20 cellular contexts compared by ENCODE assay signal in genomic region chr1:10690484-10690883, GRCh38.
DNase-seq lines count a peak whose midpoint lies in the region; ATAC-seq, FAIRE-seq and TF ChIP-seq lines count a peak whose summit lies in the region.
"Had no signal": no experiment of that assay in that cellular context is flagged by ENCODE, and none has a peak within 500 bp of the region (broad histone marks: within the 10 kb centered on the region; RNA-seq: fewer than 3 reads in every experiment).

No MANE protein-coding gene starts in this region.

- no peak for TF ChIP-seq CTCF in left ventricle myocardium inferior (IDR thresholded peaks at IDR 0.05; ENCODE audit: borderline replicate concordance)
- no peak for TF ChIP-seq CTCF in heart left ventricle (IDR thresholded peaks at IDR 0.05)
- TF ChIP-seq CTCF in K562 (IDR thresholded peaks at IDR 0.05 in 2 of 3, conservative IDR thresholded peaks at IDR 0.05 in 1 of 3; ENCODE audit: insufficient read depth in 2 of 3, low read depth in 1 of 3, low read length in 3 of 3), result peak; percentile 54 to 66 (median 59)
- peak in 1 of 6 experiments; percentile 11 for TF ChIP-seq CTCF in upper lobe of left lung (IDR thresholded peaks at IDR 0.05)

- POLR2A ChIA-PET in K562 (lab: Yijun Ruan, JAX), result no interaction called here

- H3K4me2 ChIP-seq in K562 (ENCODE audit: insufficient read depth, low read length), result no peak overlapping the region
- no peak overlapping the region for H3K4me2 ChIP-seq in mesenchymal stem cell (ENCODE audit: low read length, poor library complexity, severe bottlenecking)

- no peak for TF ChIP-seq EP300 in K562 (IDR thresholded peaks at IDR 0.05; ENCODE audit: low read length)
- TF ChIP-seq EP300 in upper lobe of left lung (IDR thresholded peaks at IDR 0.05), result no peak

- H3K9ac ChIP-seq in K562 (ENCODE audit: insufficient read depth in 1 of 2, low read depth in 2 of 2, low read length in 2 of 2) (no peak overlapping the region; a peak in 1 of 4 replicates), mesenchymal stem cell (ENCODE audit: low read length) (no peak overlapping the region)

- H3K36me3 ChIP-seq in left ventricle myocardium inferior (no peaks in the 10 kb centered on the region), heart left ventricle (peaks cover 0 to 3% (median 0%) of the 10 kb centered on the region in 9 donors), K562 (ENCODE audit: control insufficient read depth, insufficient read depth, low read length) (no peaks in the 10 kb centered on the region), mesenchymal stem cell (ENCODE audit: control insufficient read depth in 1 of 2, insufficient read depth in 2 of 2, low read depth in 1 of 2, low read length in 2 of 2) (no peaks in the 10 kb centered on the region), upper lobe of left lung (peaks cover 0 to 5% (median 1%) of the 10 kb centered on the region in 4 donors)

- H3K4ac ChIP-seq in mesenchymal stem cell (ENCODE audit: low read depth in 1 of 2, low read length in 2 of 2), result no peak overlapping the region

- in situ Hi-C loops in K562 (cut with MboI), result no loop called here

- no peaks in the 10 kb centered on the region; the same call in 1 of the 2 replicates for H4K20me1 ChIP-seq in K562 (replicated peaks; ENCODE audit: control insufficient read depth, insufficient read depth, low read length)

- H3K18ac ChIP-seq in mesenchymal stem cell (ENCODE audit: low read depth in 1 of 2, low read length in 2 of 2), result no peak overlapping the region

- H2BK15ac ChIP-seq in mesenchymal stem cell (ENCODE audit: low read depth, poor library complexity, severe bottlenecking), result no peak overlapping the region

- TF ChIP-seq RAD21 in K562 (CRISPR knock-in tag; conservative IDR thresholded peaks at IDR 0.05 in 1 of 2, IDR thresholded peaks at IDR 0.05 in 1 of 2), result peak in 1 of 2 experiments; percentile 53; a peak in 2 of 4 replicates

- H2BK120ac ChIP-seq in mesenchymal stem cell (ENCODE audit: low read depth, low read length), result no peak overlapping the region

- ATAC-seq in heart left ventricle, result no peak
- ATAC-seq in K562, result peak; percentile 74
- no peak for ATAC-seq in upper lobe of left lung (ENCODE audit: low FRiP score in 2 of 2)
- no peak for ATAC-seq in HG03520 (IDR thresholded peaks at IDR 0.05; ENCODE audit: unreplicated experiment)
- ATAC-seq: esophagus mucosa, left ventricle myocardium superior had no signal

- H4K8ac ChIP-seq in mesenchymal stem cell (ENCODE audit: low read length), result peak overlapping the region; percentile 33

- no peak overlapping the region for H4K91ac ChIP-seq in mesenchymal stem cell (ENCODE audit: low read length)

- no peak overlapping the region for H2BK12ac ChIP-seq in mesenchymal stem cell (ENCODE audit: low read length in 2 of 2)

- intact Hi-C loops in left ventricle myocardium inferior (cut with micrococcal nuclease) (no loop called here), heart left ventricle (cut with DNase I) (loop anchor here in 7 of 10 donors (5.0 to 10.0 kb wide), 4 partner anchors 97 to 177 kb away; no protein-coding TSS in a partner anchor), K562 (cut with micrococcal nuclease) (loop anchor here (10.0 kb wide), 1 partner anchor 174 kb away; no protein-coding TSS in a partner anchor)

- no peaks in the 10 kb centered on the region for H3K79me2 ChIP-seq in K562 (ENCODE audit: control insufficient read depth, insufficient read depth, low read length)

- WGBS in heart left ventricle, 4 donors, result 85 to 89% (median 88%) methylated on average over 14 to 17 of the region's 17 CpGs
- 30% methylated on average over 12 of the region's 17 CpGs for WGBS in K562 (ENCODE audit: insufficient coverage, low coverage, missing lambda C conversion rate)
- 90% methylated on average over 17 of the region's 17 CpGs for WGBS in mesenchymal stem cell
- 69 to 80% methylated on average over 9 to 17 of the region's 17 CpGs for WGBS in upper lobe of left lung, 2 donors

- no peak overlapping the region for H3K23ac ChIP-seq in mesenchymal stem cell (ENCODE audit: low read length in 2 of 2)

- CTCF ChIA-PET in K562 (lab: Yijun Ruan, JAX; ENCODE audit: low intra/inter-chr PET ratio), result no interaction called here

- peak overlapping the region; percentile 40; the same call in 1 of the 2 replicates for H2AFZ ChIP-seq in K562 (ENCODE audit: low read depth, low read length)
- no peak overlapping the region for H2AFZ ChIP-seq in mesenchymal stem cell (ENCODE audit: low read depth, low read length)

- H2AK5ac ChIP-seq in mesenchymal stem cell (ENCODE audit: low read length, severe bottlenecking), result no peak overlapping the region

- H3K4me1 ChIP-seq in left ventricle myocardium inferior (peaks cover 90% of the 10 kb centered on the region), heart left ventricle (peaks cover 26 to 91% (median 71%) of the 10 kb centered on the region in 12 donors), K562 (replicated peaks in 1 of 2; ENCODE audit: control insufficient read depth in 2 of 2, insufficient read depth in 2 of 2, low read length in 2 of 2) (peaks cover 3 to 63% of the 10 kb centered on the region in 2 experiments; a peak in 3 of 5 replicates), mesenchymal stem cell (ENCODE audit: control insufficient read depth, insufficient read depth, low read depth, low read length) (peaks cover 22% of the 10 kb centered on the region), upper lobe of left lung (peaks cover 73 to 82% (median 77%) of the 10 kb centered on the region in 4 donors)

- no peaks in the 10 kb centered on the region for H3K9me1 ChIP-seq in K562 (ENCODE audit: control insufficient read depth, insufficient read depth, low read length)

- H3K79me1 ChIP-seq in mesenchymal stem cell (replicated peaks; ENCODE audit: low read length, poor library complexity, severe bottlenecking), result no peaks in the 10 kb centered on the region

- no peak overlapping the region for H3K14ac ChIP-seq in mesenchymal stem cell (ENCODE audit: low read length in 2 of 2)

- H3K9me3 ChIP-seq in left ventricle myocardium inferior (replicated peaks) (no peaks in the 10 kb centered on the region), heart left ventricle (no peaks in the 10 kb centered on the region), K562 (replicated peaks; ENCODE audit: control insufficient read depth, insufficient read depth, low read depth, low read length) (no peaks in the 10 kb centered on the region), mesenchymal stem cell (ENCODE audit: control insufficient read depth, low read length) (no peaks in the 10 kb centered on the region), upper lobe of left lung (no peaks in the 10 kb centered on the region)

- no peak overlapping the region for H2BK5ac ChIP-seq in mesenchymal stem cell (ENCODE audit: low read depth, low read length, poor library complexity, severe bottlenecking)

- no peaks in the 10 kb centered on the region for H3K27me3 ChIP-seq in left ventricle myocardium inferior (ENCODE audit: low read depth)
- H3K27me3 ChIP-seq in heart left ventricle, result no peaks in the 10 kb centered on the region
- H3K27me3 ChIP-seq in K562 (ENCODE audit: control insufficient read depth in 2 of 2, insufficient read depth in 2 of 2, low read length in 2 of 2), result peaks cover 0 to under 1% of the 10 kb centered on the region in 2 experiments; a peak in 1 of 5 replicates
- H3K27me3 ChIP-seq in mesenchymal stem cell (ENCODE audit: control insufficient read depth in 1 of 2, insufficient read depth in 1 of 2, low read length in 2 of 2), result peaks cover 11 to 34% of the 10 kb centered on the region in 2 experiments
- no peaks in the 10 kb centered on the region for H3K27me3 ChIP-seq in upper lobe of left lung

- no peak overlapping the region for H3K4me3 ChIP-seq in left ventricle myocardium inferior
- no peak overlapping the region for H3K4me3 ChIP-seq in heart left ventricle
- H3K4me3 ChIP-seq in K562, result no peak overlapping the region
- H3K4me3 ChIP-seq in mesenchymal stem cell (ENCODE audit: insufficient read depth in 1 of 2, low read depth in 1 of 2, low read length in 2 of 2), result no peak overlapping the region
- peak overlapping the region in 1 of 4 donors; percentile 25 for H3K4me3 ChIP-seq in upper lobe of left lung

- H3K27ac ChIP-seq in left ventricle myocardium inferior (replicated peaks) (peak overlapping the region; percentile 91), heart left ventricle (peak overlapping the region in 5 of 12 donors; percentile 2 to 94 (median 87)), K562 (ENCODE audit: extremely low read depth, low read depth, low read length) (no peak overlapping the region), mesenchymal stem cell (ENCODE audit: low read length, poor library complexity, severe bottlenecking) (no peak overlapping the region), upper lobe of left lung (peak overlapping the region; percentile 50 to 97 (median 82))

- peak; percentile 91 for FAIRE-seq in K562 (lab: Jason Lieb, UNC)
- FAIRE-seq: A204.1, HTR-8/SVneo, urothelium cell line had no signal

- no TSS peak for BruUV-seq in K562 (replicated peaks; lab: Mats Ljungman, UMichigan)

- no peak for TF ChIP-seq POLR2A in heart left ventricle (IDR thresholded peaks at IDR 0.05)
- TF ChIP-seq POLR2A in K562 (conservative IDR thresholded peaks at IDR 0.05), result no peak
- TF ChIP-seq POLR2A in upper lobe of left lung (IDR thresholded peaks at IDR 0.05), result no peak

- DNase-seq in left ventricle myocardium inferior (no peak), heart left ventricle (no peak), K562 (ENCODE audit: extremely low read depth in 1 of 4, low spot score in 3 of 4) (peak; percentile 65 to 77 (median 74)), mesenchymal stem cell (no peak), upper lobe of left lung (no peak), kidney glomerular epithelial cell (lab: John Stamatoyannopoulos, UW) (no peak), NCI-H1436 (lab: John Stamatoyannopoulos, UW) (no peak)
- DNase-seq: activated gamma-delta T cell treated with Interleukin-2 at 50 U/mL for 16 hours, amygdala, caudate nucleus, Kasumi-1, left ventricle myocardium superior, NCI-H526 treated with DMSO at 0.1 percent for 48 hours, occipital lobe, Right ventricle myocardium superior had no signal

TF ChIP-seq in K562, 482 proteins besides CTCF, POLR2A, EP300 and RAD21 (continues in another document):
- TF ChIP-seq, protein P1, sequence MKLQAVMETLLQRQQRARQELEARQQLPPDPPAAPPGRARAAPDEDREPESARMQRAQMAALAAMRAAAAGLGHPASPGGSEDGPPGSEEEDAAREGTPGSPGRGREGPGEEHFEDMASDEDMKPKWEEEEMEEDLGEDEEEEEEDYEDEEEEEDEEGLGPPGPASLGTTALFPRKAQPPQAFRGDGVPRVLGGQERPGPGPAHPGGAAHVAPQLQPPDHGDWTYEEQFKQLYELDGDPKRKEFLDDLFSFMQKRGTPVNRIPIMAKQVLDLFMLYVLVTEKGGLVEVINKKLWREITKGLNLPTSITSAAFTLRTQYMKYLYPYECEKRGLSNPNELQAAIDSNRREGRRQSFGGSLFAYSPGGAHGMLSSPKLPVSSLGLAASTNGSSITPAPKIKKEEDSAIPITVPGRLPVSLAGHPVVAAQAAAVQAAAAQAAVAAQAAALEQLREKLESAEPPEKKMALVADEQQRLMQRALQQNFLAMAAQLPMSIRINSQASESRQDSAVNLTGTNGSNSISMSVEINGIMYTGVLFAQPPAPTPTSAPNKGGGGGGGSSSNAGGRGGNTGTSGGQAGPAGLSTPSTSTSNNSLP (IDR thresholded peaks at IDR 0.05; ENCODE audit: borderline replicate concordance, low read depth, low read length), result no peak
- no peak for TF ChIP-seq POLR3A (IDR thresholded peaks at IDR 0.05; ENCODE audit: borderline replicate concordance, extremely low read depth, insufficient read depth, insufficient read length)
- TF ChIP-seq KLF1 (tag; IDR thresholded peaks at IDR 0.05), result no peak

Comparison
In these comparisons a context has a peak if more than half of its experiments do, and no peak if none do; other contexts are left out.
1. DNase-seq: peak in K562 (4 of 4); none in left ventricle myocardium inferior (single experiment), heart left ventricle (0 of 5), mesenchymal stem cell (single experiment), upper lobe of left lung (0 of 2), kidney glomerular epithelial cell (single experiment) and NCI-H1436 (single experiment).
2. H3K27ac ChIP-seq: peak in left ventricle myocardium inferior (single experiment) and upper lobe of left lung (4 of 4); none in K562 (single experiment) and mesenchymal stem cell (single experiment).
3. CTCF ChIP-seq: peak in K562 (3 of 3); none in left ventricle myocardium inferior (single experiment) and heart left ventricle (0 of 12).